16 cellular contexts compared by ENCODE assay signal in genomic region chr14:105979446-105979845, GRCh38.
"Had no signal": no experiment of that assay in that cellular context is flagged by ENCODE, and none has a peak within 500 bp of the region (broad histone marks: within the 10 kb centered on the region; RNA-seq: fewer than 3 reads in every experiment).

No MANE protein-coding gene starts in this region.

- DNase-seq: activated CD4-positive, alpha-beta memory T cell treated with anti-CD3 and anti-CD28 coated beads for 36 hours; activated CD4-positive, alpha-beta T cell treated with anti-CD3 and anti-CD28 coated beads for 36 hours; activated gamma-delta T cell treated with Interleukin-2 at 50 U/mL for 16 hours; activated T-cell treated with anti-CD3 and anti-CD28 coated beads for 4 hours; effector memory CD4-positive, alpha-beta T cell; heart right ventricle; left ventricle myocardium inferior; mammary epithelial cell; psoas muscle; right cardiac atrium; stimulated activated CD4-positive, alpha-beta T cell treated with anti-CD3 and anti-CD28 coated beads, Interleukin-2, amount 100 ng/mL, for 24 hours; stimulated activated naive CD8-positive, alpha-beta T cell treated with anti-CD3 and anti-CD28 coated beads, Interleukin-15, Interleukin-2, amounts not matched to agents 100 U/mL and 50 U/mL, for 24 hours; tibial artery had no signal

- H3K27me3 ChIP-seq: vagina had no signal

- H3K9me3 ChIP-seq: esophagus muscularis mucosa, heart right ventricle, left ventricle myocardium inferior, psoas muscle, tibial artery, vagina had no signal

- H3K4me3 ChIP-seq: esophagus muscularis mucosa, heart right ventricle, left ventricle myocardium inferior, psoas muscle, tibial artery, vagina had no signal

- ATAC-seq: activated CD4-positive, alpha-beta T cell treated with anti-CD3 and anti-CD28 coated beads for 36 hours; heart right ventricle; psoas muscle; right cardiac atrium; stimulated activated naive CD8-positive, alpha-beta T cell treated with anti-CD3 and anti-CD28 coated beads, Interleukin-15, Interleukin-2, amounts not matched to agents 100 U/mL and 50 U/mL, for 24 hours; WTC11 had no signal

- H3K4me1 ChIP-seq: esophagus muscularis mucosa, left ventricle myocardium inferior, psoas muscle, tibial artery, vagina had no signal

- H3K27ac ChIP-seq: esophagus muscularis mucosa, heart right ventricle, left ventricle myocardium inferior, psoas muscle, tibial artery, vagina had no signal

- H3K36me3 ChIP-seq: esophagus muscularis mucosa, heart right ventricle, left ventricle myocardium inferior, tibial artery, vagina had no signal
